ENCODE assay signal across 24 cellular contexts in the genomic region with DNA sequence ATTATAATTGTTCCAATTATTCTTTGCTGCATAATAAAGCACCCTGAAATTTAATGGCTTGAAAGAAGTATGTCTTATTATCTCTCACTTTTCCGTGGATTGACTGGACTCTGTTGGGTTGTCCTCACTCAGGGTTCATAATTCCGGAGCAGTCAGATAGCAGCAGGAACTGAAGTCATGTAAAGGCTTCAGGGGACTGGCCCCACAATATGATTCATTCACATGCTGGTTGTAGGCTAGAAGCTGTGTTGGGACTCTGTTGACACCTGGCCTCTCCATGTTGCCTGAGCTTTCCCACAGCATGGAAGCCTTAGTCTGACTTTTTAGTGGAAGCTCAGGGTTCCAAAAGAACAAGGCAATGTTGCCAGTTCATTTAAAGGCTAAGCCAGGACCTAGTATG.
"Had no signal": no experiment of that assay in that cellular context is flagged by ENCODE, and none has a peak within 500 bp of the region (broad histone marks: within the 10 kb centered on the region; RNA-seq: fewer than 3 reads in every experiment).

No MANE protein-coding gene starts in this region.

- ATAC-seq: activated CD4-positive, CD25-positive, alpha-beta regulatory T cell treated with anti-CD3 and anti-CD28 coated beads, Interleukin-2, amount 50 U/mL, for 24 hours; activated CD8-positive, alpha-beta memory T cell treated with anti-CD3 and anti-CD28 coated beads, Interleukin-2, amount 10 ng/mL, durations not matched to agents 7 days and 5 days; activated CD8-positive, alpha-beta T cell treated with anti-CD3 and anti-CD28 coated beads for 36 hours; activated naive CD8-positive, alpha-beta T cell treated with anti-CD3 and anti-CD28 coated beads, Interleukin-2, amount 50 U/mL, for 24 hours; foreskin keratinocyte; mucosa of descending colon; pancreas; SK-N-SH treated with all-trans-retinoic acid at 6 μM for 48 hours had no signal

- H3K36me3 ChIP-seq: cardiac muscle cell, pancreas, sigmoid colon, thyroid gland, uterus had no signal

- H3K27ac ChIP-seq: cardiac muscle cell, foreskin keratinocyte, pancreas, sigmoid colon, uterus had no signal

- DNase-seq: activated CD4-positive, alpha-beta T cell treated with anti-CD3 and anti-CD28 coated beads, Interleukin-2, amount 10 ng/mL, durations not matched to agents 7 days and 5 days; activated CD8-positive, alpha-beta memory T cell treated with anti-CD3 and anti-CD28 coated beads, Interleukin-2, amount 10 ng/mL, durations not matched to agents 7 days and 5 days; activated CD8-positive, alpha-beta T cell treated with anti-CD3 and anti-CD28 coated beads for 36 hours; activated effector memory CD4-positive, alpha-beta T cell treated with anti-CD3 and anti-CD28 coated beads, Interleukin-2, amount 50 U/mL, for 16 hours; activated naive CD4-positive, alpha-beta T cell treated with anti-CD3 and anti-CD28 coated beads, Interleukin-2, amount 10 ng/mL, durations not matched to agents 7 days and 5 days; activated naive CD8-positive, alpha-beta T cell treated with anti-CD3 and anti-CD28 coated beads, Interleukin-2, amount 50 U/mL, for 24 hours; activated T-cell treated with anti-CD3 and anti-CD28 coated beads for 4 hours; effector CD8-positive, alpha-beta T cell; erythroblast; foreskin keratinocyte; hypothalamus; mesendoderm; mucosa of descending colon; nephron progenitor cell; pancreas; sigmoid colon; stimulated activated CD4-positive, alpha-beta T cell treated with anti-CD3 and anti-CD28 coated beads, Interleukin-4, amount 100 ng/mL, for 24 hours; substantia nigra; thyroid gland; uterus had no signal

- H3K9me3 ChIP-seq: mucosa of descending colon, pancreas, sigmoid colon, thyroid gland, uterus had no signal

- H3K27me3 ChIP-seq: cardiac muscle cell, foreskin keratinocyte, pancreas, sigmoid colon, thyroid gland, uterus had no signal

- FAIRE-seq: islet of Langerhans, pancreas had no signal

- H3K4me1 ChIP-seq: foreskin keratinocyte, sigmoid colon, uterus had no signal

- H3K4me3 ChIP-seq: cardiac muscle cell, mucosa of descending colon, pancreas, sigmoid colon, thyroid gland, uterus had no signal
